Comparison of ENCODE assay signal across 8 cellular contexts in the genomic region with DNA sequence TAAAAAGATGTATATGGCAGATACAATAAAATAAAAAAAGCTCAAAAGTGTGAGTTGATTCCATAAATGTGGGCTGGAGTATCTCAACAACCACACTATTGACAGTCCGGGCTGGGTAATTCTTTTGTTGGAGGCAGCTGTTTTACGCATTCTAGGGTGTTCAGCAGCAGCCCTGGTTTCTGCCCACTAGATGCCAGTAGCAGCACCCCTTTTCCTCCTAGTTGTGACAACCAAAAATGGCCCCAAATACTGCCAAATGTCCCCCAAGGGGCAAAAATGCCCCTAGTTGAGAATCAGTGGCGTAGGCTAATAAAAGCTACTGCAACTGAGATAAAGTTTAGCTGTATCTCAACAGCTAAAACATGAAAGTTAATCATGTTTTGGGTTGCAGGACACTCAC. TPM values are rescaled to one million over a fixed set of nuclear protein-coding genes. Genes with fewer than 3 reads are reported as not detected.
DNase-seq lines count a peak whose midpoint lies in the region; ATAC-seq and TF ChIP-seq lines count a peak whose summit lies in the region.

No MANE protein-coding gene starts in this region.

- peaks cover 5% of the 10 kb centered on the region for H3K9me3 Mint-ChIP-seq in chondrocyte (ENCODE audit: low read depth)

- no peaks in the 10 kb centered on the region for H3K27me3 Mint-ChIP-seq in chondrocyte (ENCODE audit: low read depth)

- H3K27ac Mint-ChIP-seq in chondrocyte (ENCODE audit: unreplicated experiment): no peak overlapping the region

- peaks cover 6% of the 10 kb centered on the region for H3K36me3 Mint-ChIP-seq in chondrocyte (ENCODE audit: low read depth)

- TF ChIP-seq CTCF in chondrocyte (IDR thresholded peaks at IDR 0.05): peak; percentile 70

- peak; percentile 56 for DNase-seq in DMS 273 (lab: John Stamatoyannopoulos, UW; ENCODE audit: unreplicated experiment)
- no peak for DNase-seq in DMS 273 treated with DMSO at 0.1 percent for 48 hours (lab: John Stamatoyannopoulos, UW)
- DNase-seq in OCI-M1 (lab: John Stamatoyannopoulos, UW): peak; percentile 1
- DNase-seq in chondrocyte (ENCODE audit: low spot score): no peak
- peak; percentile 20 for DNase-seq in mucosa of gallbladder (ENCODE audit: low spot score)
- no peak for DNase-seq in NOMO-1 treated with dmso at 0.1 percent for 144 hours (lab: John Stamatoyannopoulos, UW; ENCODE audit: unreplicated experiment)
- DNase-seq in NK-92 (lab: John Stamatoyannopoulos, UW; ENCODE audit: unreplicated experiment): no peak

- H3K4me3 Mint-ChIP-seq in chondrocyte (ENCODE audit: unreplicated experiment): no peak overlapping the region

- ATAC-seq in GM19455 (IDR thresholded peaks at IDR 0.05; ENCODE audit: unreplicated experiment): no peak

- peaks cover 23% of the 10 kb centered on the region for H3K4me1 Mint-ChIP-seq in chondrocyte (ENCODE audit: low read depth)

RNA-seq across cellular contexts. Expression of a gene that starts 44.7 kb away (rescaled TPM):
- total RNA-seq in chondrocyte (106 to 111 TPM (median 109 TPM) in 3 replicates), mucosa of gallbladder (142 TPM)

Comparison
In these comparisons a context has a peak if more than half of its experiments do, and no peak if none do; other contexts are left out.
1. DNase-seq: peak in DMS 273 (single experiment), OCI-M1 (single experiment) and mucosa of gallbladder (single experiment); none in DMS 273 treated with DMSO at 0.1 percent for 48 hours (single experiment), chondrocyte (single experiment), NOMO-1 treated with dmso at 0.1 percent for 144 hours (single experiment) and NK-92 (single experiment).